ENCODE assay signal across 25 cellular contexts in the genomic region with DNA sequence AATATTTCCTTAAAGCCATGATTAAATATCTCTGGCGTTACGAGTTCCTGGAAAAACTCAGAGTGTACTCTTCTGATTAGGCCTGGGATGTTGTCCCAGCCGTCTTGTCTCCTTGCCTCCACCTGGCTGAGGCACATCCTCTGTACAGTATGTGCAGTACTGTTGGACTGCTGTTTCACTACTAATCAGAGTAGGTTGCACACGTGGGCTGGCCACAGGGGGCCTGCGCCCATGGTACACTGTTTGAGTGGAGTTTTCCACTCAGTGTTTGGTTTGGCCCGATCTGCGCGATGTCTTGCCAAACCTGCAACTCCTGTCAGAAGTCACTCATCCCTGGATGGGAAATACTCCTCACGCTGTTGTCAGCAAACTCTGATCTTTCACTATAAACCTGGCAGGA.
DNase-seq lines count a peak whose midpoint lies in the region; ATAC-seq, FAIRE-seq and TF ChIP-seq lines count a peak whose summit lies in the region.
"Had no signal": no experiment of that assay in that cellular context is flagged by ENCODE, and none has a peak within 500 bp of the region (broad histone marks: within the 10 kb centered on the region; RNA-seq: fewer than 3 reads in every experiment).

No MANE protein-coding gene starts in this region.

- no peak for TF ChIP-seq POLR2A in gastroesophageal sphincter (IDR thresholded peaks at IDR 0.05)

- no peaks in the 10 kb centered on the region for H3K27me3 ChIP-seq in gastroesophageal sphincter

- FAIRE-seq in HTR-8/SVneo (lab: Jason Lieb, UNC): no peak
- FAIRE-seq: RCC 7860 had no signal

- 38 to 43% methylated on average over 5 of the region's 9 CpGs for WGBS in gastroesophageal sphincter (ENCODE audit: low coverage in 1 of 2), 2 donors

- no peaks in the 10 kb centered on the region for H3K4me1 ChIP-seq in gastroesophageal sphincter
- H3K4me1 ChIP-seq: HAP-1, lower lobe of right lung had no signal

- DNase-seq in astrocyte of the hippocampus (ENCODE audit: low read depth, low spot score) (peak; percentile 20), lung microvascular endothelial cell (ENCODE audit: low read depth in 2 of 2) (peak; percentile 27 to 99), smooth muscle cell of the brain vasculature (ENCODE audit: low read depth, low spot score) (peak; percentile 20), UCSD-AML1 (lab: John Stamatoyannopoulos, UW; ENCODE audit: unreplicated experiment) (no peak), HTR-8/SVneo (ENCODE audit: insufficient read length, low spot score) (no peak)
- no peak for DNase-seq in NK-92 treated with Interleukin-12 subunit alpha and Interleukin-12 subunit beta, amount 100 ng/mL, for 24 hours (lab: John Stamatoyannopoulos, UW)
- DNase-seq: activated T-cell treated with anti-CD3 and anti-CD28 coated beads, Interleukin-2, amount 50 U/mL, for 72 hours; CD8-positive, alpha-beta T cell; DMS79 treated with DMSO at 0.1 percent for 48 hours; dorsolateral prefrontal cortex; lower lobe of right lung; naive B cell; NCI-H1417 treated with DMSO at 0.1 percent for 48 hours; NCI-H2171; NCI-H82; stimulated activated CD4-positive, alpha-beta T cell treated with anti-CD3 and anti-CD28 coated beads, Interleukin-15, amount 100 ng/mL, for 24 hours; T-helper 9 cell had no signal

- no peaks in the 10 kb centered on the region for H3K36me3 ChIP-seq in gastroesophageal sphincter
- H3K36me3 ChIP-seq: HAP-1, lower lobe of right lung had no signal

- no peak overlapping the region for H3K4me3 ChIP-seq in gastroesophageal sphincter
- H3K4me3 ChIP-seq: dorsolateral prefrontal cortex, HAP-1, lower lobe of right lung, SK-N-MC had no signal

- TF ChIP-seq CTCF in gastroesophageal sphincter (IDR thresholded peaks at IDR 0.05): no peak

- ATAC-seq in gastroesophageal sphincter (peak; percentile 71), GM21515 (IDR thresholded peaks at IDR 0.05; ENCODE audit: unreplicated experiment) (no peak)
- ATAC-seq: activated CD4-positive, CD25-positive, alpha-beta regulatory T cell treated with anti-CD3 and anti-CD28 coated beads, Interleukin-2, amount 50 U/mL, for 24 hours; activated naive CD4-positive, alpha-beta T cell treated with anti-CD3 and anti-CD28 coated beads, Interleukin-2, amount 50 U/mL, for 72 hours; activated T-cell treated with anti-CD3 and anti-CD28 coated beads, Interleukin-2, amount 50 U/mL, for 72 hours; CD8-positive, alpha-beta T cell had no signal

- no peak for TF ChIP-seq EP300 in gastroesophageal sphincter (IDR thresholded peaks at IDR 0.05)

- no peak overlapping the region for H3K27ac ChIP-seq in gastroesophageal sphincter
- H3K27ac ChIP-seq: dorsolateral prefrontal cortex, epithelial cell of prostate, lower lobe of right lung, SK-N-MC had no signal

- H3K9me3 ChIP-seq in gastroesophageal sphincter: no peaks in the 10 kb centered on the region
- H3K9me3 ChIP-seq: HAP-1, lower lobe of right lung had no signal

Comparison
In these comparisons a context has a peak if more than half of its experiments do, and no peak if none do; other contexts are left out.
1. DNase-seq: peak in astrocyte of the hippocampus (single experiment), lung microvascular endothelial cell (2 of 2) and smooth muscle cell of the brain vasculature (single experiment); none in NK-92 treated with Interleukin-12 subunit alpha and Interleukin-12 subunit beta, amount 100 ng/mL, for 24 hours (single experiment), UCSD-AML1 (single experiment) and HTR-8/SVneo (single experiment).